2 cellular contexts compared by ENCODE assay signal in the genomic region with DNA sequence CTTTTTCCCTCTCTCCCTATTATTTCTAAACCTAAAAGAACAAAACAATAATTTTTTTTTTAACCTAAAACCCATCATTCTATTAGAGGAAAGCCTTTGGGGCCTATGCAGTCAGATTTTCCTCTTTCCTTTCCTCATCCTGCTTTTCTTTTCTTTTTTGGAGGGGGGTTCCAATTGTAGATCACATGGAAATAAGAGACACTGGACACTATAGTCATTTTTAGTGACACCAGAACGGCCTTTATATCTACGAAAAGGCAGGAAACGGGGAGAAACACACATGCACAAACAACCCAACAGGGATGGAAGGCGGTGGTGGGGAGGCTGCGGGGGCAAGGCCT.
TF ChIP-seq lines count a peak whose summit lies in the region.

No MANE protein-coding gene starts in this region.

TF ChIP-seq in HCT116, 20 proteins besides CTCF, POLR2A, EP300 and RAD21:
- TF ChIP-seq ZBTB33 (IDR thresholded peaks at IDR 0.05; ENCODE audit: extremely low read depth, insufficient replicate concordance, low read length) = no peak

TF ChIP-seq in liver, 16 proteins besides CTCF, POLR2A, EP300 and RAD21:
- TF ChIP-seq HNF4A (conservative IDR thresholded peaks at IDR 0.05) = no peak
- no peak for TF ChIP-seq YY1 (IDR thresholded peaks at IDR 0.05)
- TF ChIP-seq REST (IDR thresholded peaks at IDR 0.05) = no peak
- no peak for TF ChIP-seq HNF4G (IDR thresholded peaks at IDR 0.05)
- TF ChIP-seq FOXA1 (IDR thresholded peaks at IDR 0.05) = no peak
- no peak for TF ChIP-seq TAF1 (conservative IDR thresholded peaks at IDR 0.05)
- no peak for TF ChIP-seq RXRA (IDR thresholded peaks at IDR 0.05)
- TF ChIP-seq JUND (IDR thresholded peaks at IDR 0.05) = no peak
- no peak for TF ChIP-seq EGR1 (IDR thresholded peaks at IDR 0.05; ENCODE audit: low read depth in 2 of 2)
